8 cellular contexts compared by ENCODE assay signal in the genomic region with DNA sequence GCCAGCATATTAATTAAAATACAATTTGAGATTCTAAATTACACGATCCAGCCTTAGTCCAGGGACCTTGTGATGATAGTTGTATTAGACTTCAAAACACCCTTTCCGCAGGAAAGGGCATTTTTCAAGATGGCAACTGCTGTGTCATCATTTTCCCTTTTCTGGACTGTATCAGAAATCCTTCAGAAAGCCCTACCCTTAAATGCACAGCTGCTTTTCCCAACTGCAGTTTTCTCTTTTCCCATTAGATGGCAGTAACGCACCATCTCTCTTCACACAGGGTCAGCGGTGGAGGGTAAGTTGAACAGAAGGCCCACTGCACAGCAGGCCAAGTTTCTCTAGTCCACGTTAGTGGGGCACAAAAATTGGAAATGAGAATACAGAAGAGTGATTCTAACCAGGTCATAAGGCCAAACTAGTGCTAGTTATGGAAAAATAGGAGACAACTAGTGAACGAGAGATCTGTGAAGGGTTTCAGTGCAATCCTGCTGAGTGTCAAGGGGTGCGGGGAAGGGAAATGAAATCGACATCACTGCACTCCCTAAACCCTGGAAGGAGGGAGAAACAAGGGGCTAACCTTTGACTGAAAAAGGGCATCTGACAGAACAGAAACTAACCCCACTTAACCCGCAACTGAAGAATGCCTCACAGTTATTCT. TPM values are rescaled to one million over a fixed set of nuclear protein-coding genes. Genes with fewer than 3 reads are reported as not detected.
A peak's percentile ranks its signal among the peaks of the same experiment; 100 is the strongest.
DNase-seq lines count a peak whose midpoint lies in the region; ATAC-seq and TF ChIP-seq lines count a peak whose summit lies in the region.

No MANE protein-coding gene starts in this region.

- 38 to 39% methylated on average over 9 of the region's 9 CpGs for WGBS in body of pancreas, 2 donors
- 29 to 36% (median 32%) methylated on average over 9 of the region's 9 CpGs for WGBS in spleen, 5 donors

- in situ Hi-C loops in GM13976 (cut with MboI; ENCODE audit: low sequenced_read_pairs, unreplicated experiment): loop anchor here (5.0 kb wide), 1 partner anchor 62 kb away; no protein-coding TSS in a partner anchor

- H3K4me1 Mint-ChIP-seq in T-helper 17 cell: peaks cover 9% of the 10 kb centered on the region

- peak; percentile 79 for TF ChIP-seq CTCF in AG04449 (IDR thresholded peaks at IDR 0.05; ENCODE audit: insufficient read depth, low read length, missing control alignments)
- TF ChIP-seq CTCF in GM13976 (IDR thresholded peaks at IDR 0.05; ENCODE audit: borderline replicate concordance, control extremely low read depth, extremely low read depth, insufficient read depth, missing control alignments): peak; percentile 76
- TF ChIP-seq CTCF in body of pancreas (IDR thresholded peaks at IDR 0.05): peak; percentile 82 to 98 (median 96)
- peak; percentile 87 to 99 (median 96) for TF ChIP-seq CTCF in spleen (IDR thresholded peaks at IDR 0.05 in 8 of 11, conservative IDR thresholded peaks at IDR 0.05 in 3 of 11)

- TF ChIP-seq POLR2A in body of pancreas (IDR thresholded peaks at IDR 0.05) (no peak), spleen (IDR thresholded peaks at IDR 0.05) (no peak)

- H3K27ac ChIP-seq in body of pancreas: no peak overlapping the region
- H3K27ac ChIP-seq in spleen: peak overlapping the region in 6 of 8 donors; percentile 1 to 54 (median 36)

- H3K36me3 ChIP-seq in body of pancreas (replicated peaks in 1 of 2; ENCODE audit: insufficient read depth in 1 of 2, low read depth in 2 of 2) (no peaks in the 10 kb centered on the region), spleen (peaks cover 0 to 17% (median 2%) of the 10 kb centered on the region in 6 donors)

- H3K27ac Mint-ChIP-seq in T-helper 17 cell: no peak overlapping the region

- peak; percentile 85 for ATAC-seq in T-helper 17 cell
- ATAC-seq in body of pancreas: peak; percentile 92
- no peak for ATAC-seq in HG02678 (IDR thresholded peaks at IDR 0.05; ENCODE audit: unreplicated experiment)

- H3K4me3 ChIP-seq in AG04449 (ENCODE audit: low read depth, low read length) (no peak overlapping the region), body of pancreas (no peak overlapping the region), spleen (no peak overlapping the region)

- peaks cover 6% of the 10 kb centered on the region for H3K27me3 Mint-ChIP-seq in T-helper 17 cell

- intact Hi-C loops in body of pancreas (cut with DNase I) (loop anchor here (10.0 kb wide), 1 partner anchor 65 kb away; no protein-coding TSS in a partner anchor), spleen (cut with DNase I; ENCODE audit: low total_unique reads) (loop anchor here (5.0 to 10.0 kb wide), 3 partner anchors 67 to 397 kb away; no protein-coding TSS in a partner anchor)

- H3K27me3 ChIP-seq in body of pancreas: no peaks in the 10 kb centered on the region
- no peaks in the 10 kb centered on the region for H3K27me3 ChIP-seq in spleen (replicated peaks in 1 of 7)

- H3K4me1 ChIP-seq in body of pancreas (peaks cover 6% of the 10 kb centered on the region), spleen (peaks cover 8 to 57% (median 29%) of the 10 kb centered on the region in 6 donors)

- DNase-seq in AG04449 (ENCODE audit: low read depth, low spot score) (no peak), GM13976 (ENCODE audit: low spot score) (peak; percentile 78), NCI-H2029 (lab: John Stamatoyannopoulos, UW) (peak; percentile 46), T-helper 17 cell (peak in 1 of 3 donors; percentile 41), body of pancreas (peak; percentile 73 to 82 (median 74)), iPS-NIHi7 (ENCODE audit: extremely low spot score) (peak; percentile 84), spleen (no peak)

- H3K36me3 Mint-ChIP-seq in T-helper 17 cell (ENCODE audit: low read depth): no peaks in the 10 kb centered on the region

- CTCF ChIA-PET in AG04449 (lab: Yijun Ruan, JAX): interaction anchor here (0.6 to 7.1 kb wide), 51 partner anchors 9 to 611 kb away, joined by 3 to 118 read pairs (median 4); a partner anchor contains a TSS

- POLR2A ChIA-PET in AG04449 (lab: Yijun Ruan, JAX): interaction anchor here (1.1 kb wide), 1 partner anchor 154 kb away, joined by 4 read pairs; no protein-coding TSS in a partner anchor

- H3K9me3 ChIP-seq in T-helper 17 cell (ENCODE audit: control insufficient read depth, low read length, poor library complexity, severe bottlenecking): no peaks in the 10 kb centered on the region
- no peaks in the 10 kb centered on the region for H3K9me3 ChIP-seq in body of pancreas
- H3K9me3 ChIP-seq in spleen: no peaks in the 10 kb centered on the region

- no peak overlapping the region for H3K4me3 Mint-ChIP-seq in T-helper 17 cell

RNA-seq across cellular contexts. Expression of a gene that starts 22.1 kb away (rescaled TPM):
- total RNA-seq in T-helper 17 cell (under 1 TPM in 1 of 2 donors, not detected in 1; 0.12 TPM), body of pancreas (1 to 10 TPM in 1 of 2 donors, under 1 TPM in 1; 0.52 to 2.6 TPM), spleen (10 to 100 TPM in 2 of 7 donors, 1 to 10 TPM in 5; 2.4 to 14.0 (median 8.3) TPM)
- 10 to 100 TPM in 2 of 3 donors, 1 to 10 TPM in 1; 4.9 to 12.8 (median 12.0) TPM for polyA plus RNA-seq in spleen

RNA-seq across cellular contexts. Expression of a gene that starts 22.3 kb away (rescaled TPM):
- under 1 TPM in 1 of 2 donors, not detected in 1; 0.13 TPM for total RNA-seq in T-helper 17 cell
- total RNA-seq in body of pancreas: 1 to 10 TPM; 2.6 to 4.2 TPM
- 10 to 100 TPM; 25.0 to 54.7 (median 35.7) TPM for total RNA-seq in spleen
- 10 to 100 TPM in 2 of 3 donors, 1 to 10 TPM in 1; 8.2 to 20.5 (median 14.0) TPM for polyA plus RNA-seq in spleen

Comparison
In these comparisons a context has a peak if more than half of its experiments do, and no peak if none do; other contexts are left out.
1. DNase-seq: peak in GM13976 (single experiment), NCI-H2029 (single experiment), body of pancreas (4 of 4) and iPS-NIHi7 (single experiment); none in AG04449 (single experiment) and spleen (single experiment).
2. H3K27ac ChIP-seq: peak in spleen (6 of 8); none in body of pancreas (0 of 4).
3. RNA of a gene that starts 22.3 kb away (total RNA-seq): 25.0 to 54.7 TPM in spleen; 2.6 to 4.2 TPM in body of pancreas and 0.13 TPM in T-helper 17 cell; every median in the first group is over 4 times any median in the second.
4. Peak in every context shown above with its lines, with median percentiles within 50 percentile points of each other: CTCF ChIP-seq.